Comparison of ENCODE assay signal across 32 cellular contexts in the genomic region with DNA sequence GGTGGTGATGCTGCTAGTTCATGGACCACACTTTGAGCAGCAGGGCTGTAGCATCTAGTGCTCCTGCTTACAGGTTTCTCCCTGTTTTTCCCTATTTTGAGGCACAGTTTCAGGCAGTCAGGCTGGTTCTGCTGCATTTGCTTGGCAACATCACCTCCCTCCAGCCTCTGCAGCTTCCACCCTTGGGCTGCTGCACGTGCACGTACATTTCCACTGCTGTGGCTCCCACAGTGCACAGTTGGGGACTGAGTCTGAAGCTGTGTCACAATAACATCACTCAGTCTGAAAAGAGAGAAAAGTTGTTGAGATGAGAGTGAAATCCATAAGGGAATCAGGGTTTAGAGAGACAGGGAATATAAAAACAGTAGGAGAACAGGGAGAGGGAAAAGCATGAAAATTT.
DNase-seq lines count a peak whose midpoint lies in the region; ATAC-seq, FAIRE-seq and TF ChIP-seq lines count a peak whose summit lies in the region.
"Had no signal": no experiment of that assay in that cellular context is flagged by ENCODE, and none has a peak within 500 bp of the region (broad histone marks: within the 10 kb centered on the region; RNA-seq: fewer than 3 reads in every experiment).

No MANE protein-coding gene starts in this region.

- H4K20me1 ChIP-seq in GM23338 (replicated peaks; ENCODE audit: insufficient read depth) (no peaks in the 10 kb centered on the region), OCI-LY1 (ENCODE audit: insufficient read depth, low read length) (no peaks in the 10 kb centered on the region), neural cell (ENCODE audit: insufficient read depth) (no peaks in the 10 kb centered on the region)
- H4K20me1 ChIP-seq: BLaER1 treated with 17β-estradiol and CSF1 and Interleukin-3, amounts not matched to agents 10 nM and 100 nM had no signal

- no peak overlapping the region for H2AFZ ChIP-seq in GM23338
- H2AFZ ChIP-seq in OCI-LY1 (ENCODE audit: low read length), result no peak overlapping the region
- no peak overlapping the region for H2AFZ ChIP-seq in neural cell (ENCODE audit: low read depth, low read length)

- peak overlapping the region; percentile 27; the same call in 1 of the 2 replicates for H3K4me2 ChIP-seq in GM23338
- no peak overlapping the region for H3K4me2 ChIP-seq in OCI-LY1 (ENCODE audit: low read length)
- no peak overlapping the region for H3K4me2 ChIP-seq in neural cell (ENCODE audit: low read length)
- H3K4me2 ChIP-seq: BLaER1 treated with 17β-estradiol and CSF1 and Interleukin-3, amounts not matched to agents 10 nM and 100 nM had no signal

- H3K9me2 ChIP-seq in GM23338 (ENCODE audit: insufficient read depth) (no peaks in the 10 kb centered on the region), OCI-LY1 (ENCODE audit: low read depth, low read length) (no peaks in the 10 kb centered on the region), neural cell (ENCODE audit: insufficient read depth, low read length) (no peaks in the 10 kb centered on the region)

- DNase-seq in Ammon's horn (ENCODE audit: low spot score) (peak; percentile 28), GM23338 (ENCODE audit: low spot score) (no peak), GM10248 (ENCODE audit: extremely low spot score) (no peak), DMS79 (lab: John Stamatoyannopoulos, UW) (no peak), HAP-1 (ENCODE audit: low spot score in 2 of 2) (no peak), GM12891 (ENCODE audit: insufficient read length, low spot score) (no peak)
- DNase-seq: activated CD4-positive, alpha-beta memory T cell treated with anti-CD3 and anti-CD28 coated beads for 36 hours; activated CD8-positive, alpha-beta memory T cell treated with anti-CD3 and anti-CD28 coated beads, Interleukin-2, amount 50 U/mL, for 4 hours; activated naive CD4-positive, alpha-beta T cell treated with anti-CD3 and anti-CD28 coated beads, Interleukin-2, amount 50 U/mL, for 16 hours; Caco-2; colonic mucosa; DND-41; effector memory CD8-positive, alpha-beta T cell; erythroblast; heart left ventricle; Kasumi-1; lower lobe of right lung; mucosa of descending colon; MV-4-11; NCI-H2029 treated with DMSO at 0.1 percent for 48 hours; NCI-H510A; Right ventricle myocardium superior; sigmoid colon; stimulated activated CD4-positive, alpha-beta T cell treated with anti-CD3 and anti-CD28 coated beads, Interleukin-4, amount 100 ng/mL, for 24 hours; substantia nigra; T-helper 9 cell had no signal

- no peaks in the 10 kb centered on the region for H3F3A ChIP-seq in GM23338 (replicated peaks; ENCODE audit: low read depth)
- H3F3A ChIP-seq in OCI-LY1 (ENCODE audit: insufficient read depth, low read length), result no peaks in the 10 kb centered on the region
- H3F3A ChIP-seq in neural cell (ENCODE audit: insufficient read depth, low read length, poor library complexity, severe bottlenecking), result no peaks in the 10 kb centered on the region

- no peak for ATAC-seq in GM23338
- ATAC-seq: effector memory CD8-positive, alpha-beta T cell; lower lobe of right lung; mucosa of descending colon; natural killer cell treated with Interleukin-12 subunit alpha and Interleukin-12 subunit beta and Interleukin-15 and Interleukin-18, amount 100 ng/mL, for 72 hours; stimulated activated effector memory CD8-positive, alpha-beta T cell treated with anti-CD3 and anti-CD28 coated beads, Interleukin-12 subunit alpha, Interleukin-12 subunit beta, amount 100 ng/mL, for 72 hours had no signal

- no peaks in the 10 kb centered on the region for H3K27me3 Mint-ChIP-seq in GM23338 (ENCODE audit: insufficient read depth, low read depth, poor library complexity)
- H3K27me3 Mint-ChIP-seq: activated CD4-positive, alpha-beta memory T cell treated with anti-CD3 and anti-CD28 coated beads for 36 hours; effector memory CD8-positive, alpha-beta T cell; natural killer cell treated with Interleukin-12 subunit alpha and Interleukin-12 subunit beta and Interleukin-15 and Interleukin-18, amount 100 ng/mL, for 72 hours had no signal

- H3K9me3 Mint-ChIP-seq in GM23338, result peaks cover 5% of the 10 kb centered on the region; the same call in 2 of the 3 replicates
- H3K9me3 Mint-ChIP-seq: activated CD4-positive, alpha-beta memory T cell treated with anti-CD3 and anti-CD28 coated beads for 36 hours; activated T-helper 1 cell treated with anti-CD3 and anti-CD28 coated beads, Interleukin-12 subunit alpha, Interleukin-12 subunit beta, Interleukin-2, Interleukin-4 antibody, amounts not matched to agents 30 ng/mL and 10 ng/mL and 1 ng/mL, durations not matched to agents 14 hours and 24 hours and 36 hours; natural killer cell treated with Interleukin-12 subunit alpha and Interleukin-12 subunit beta and Interleukin-15 and Interleukin-18, amount 100 ng/mL, for 72 hours had no signal

- CTCF ChIA-PET in GM10248 (lab: Yijun Ruan, JAX), result interaction anchor here (0.8 to 4.2 kb wide), 18 partner anchors 8 to 606 kb away, joined by 3 to 43 read pairs (median 3); a partner anchor contains a TSS

- TF ChIP-seq EP300 in neural cell (conservative IDR thresholded peaks at IDR 0.05; ENCODE audit: poor library complexity, severe bottlenecking), result no peak

- H3K4me3 ChIP-seq in GM23338, result no peak overlapping the region
- H3K4me3 ChIP-seq in OCI-LY1 (ENCODE audit: low read depth, low read length, poor library complexity, severe bottlenecking), result no peak overlapping the region
- no peak overlapping the region for H3K4me3 ChIP-seq in neural cell (ENCODE audit: low read length)
- H3K4me3 ChIP-seq in HAP-1, result no peak overlapping the region
- H3K4me3 ChIP-seq: BLaER1 treated with 17β-estradiol and CSF1 and Interleukin-3, amounts not matched to agents 10 nM and 100 nM; colonic mucosa; heart left ventricle; lower lobe of right lung; mucosa of descending colon; sigmoid colon had no signal

- TF ChIP-seq POLR2A in GM12891 (IDR thresholded peaks at IDR 0.05; ENCODE audit: low read depth, low read length), result no peak

- H3K27ac ChIP-seq in GM23338 (ENCODE audit: low read depth) (no peak overlapping the region), OCI-LY1 (ENCODE audit: low read depth, low read length, poor library complexity, severe bottlenecking) (peak overlapping the region; percentile 15), neural cell (ENCODE audit: low read length) (no peak overlapping the region)
- H3K27ac ChIP-seq: BLaER1 treated with 17β-estradiol and CSF1 and Interleukin-3, amounts not matched to agents 10 nM and 100 nM; colonic mucosa; heart left ventricle; lower lobe of right lung; sigmoid colon had no signal

- TF ChIP-seq CTCF in GM23338 (conservative IDR thresholded peaks at IDR 0.05; ENCODE audit: low read depth in 2 of 2), result no peak
- no peak for TF ChIP-seq CTCF in OCI-LY1 (IDR thresholded peaks at IDR 0.05; ENCODE audit: low read length)
- TF ChIP-seq CTCF in neural cell (IDR thresholded peaks at IDR 0.05; ENCODE audit: poor library complexity, severe bottlenecking), result peak; percentile 4
- no peak for TF ChIP-seq CTCF in GM10248 (IDR thresholded peaks at IDR 0.05; ENCODE audit: control extremely low read depth, extremely low read depth, low read depth, missing control alignments)

- in situ Hi-C loops in HAP-1 (cut with MboI; ENCODE audit: low sequenced_read_pairs), result loop anchor here (25.0 kb wide), 1 partner anchor 571 kb away; a partner anchor contains a TSS

- H3K27ac Mint-ChIP-seq in GM23338, result no peak overlapping the region
- H3K27ac Mint-ChIP-seq: activated CD4-positive, alpha-beta memory T cell treated with anti-CD3 and anti-CD28 coated beads for 36 hours; activated T-helper 1 cell treated with anti-CD3 and anti-CD28 coated beads, Interleukin-12 subunit alpha, Interleukin-12 subunit beta, Interleukin-2, Interleukin-4 antibody, amounts not matched to agents 30 ng/mL and 10 ng/mL and 1 ng/mL, durations not matched to agents 14 hours and 24 hours and 36 hours; effector memory CD8-positive, alpha-beta T cell; natural killer cell treated with Interleukin-12 subunit alpha and Interleukin-12 subunit beta and Interleukin-15 and Interleukin-18, amount 100 ng/mL, for 72 hours; stimulated activated effector memory CD8-positive, alpha-beta T cell treated with anti-CD3 and anti-CD28 coated beads, Interleukin-12 subunit alpha, Interleukin-12 subunit beta, amount 100 ng/mL, for 72 hours had no signal

- H3K4me3 Mint-ChIP-seq in GM23338, result no peak overlapping the region
- H3K4me3 Mint-ChIP-seq: activated CD4-positive, alpha-beta memory T cell treated with anti-CD3 and anti-CD28 coated beads for 36 hours; activated T-helper 1 cell treated with anti-CD3 and anti-CD28 coated beads, Interleukin-12 subunit alpha, Interleukin-12 subunit beta, Interleukin-2, Interleukin-4 antibody, amounts not matched to agents 30 ng/mL and 10 ng/mL and 1 ng/mL, durations not matched to agents 14 hours and 24 hours and 36 hours; effector memory CD8-positive, alpha-beta T cell; natural killer cell treated with Interleukin-12 subunit alpha and Interleukin-12 subunit beta and Interleukin-15 and Interleukin-18, amount 100 ng/mL, for 72 hours; stimulated activated effector memory CD8-positive, alpha-beta T cell treated with anti-CD3 and anti-CD28 coated beads, Interleukin-12 subunit alpha, Interleukin-12 subunit beta, amount 100 ng/mL, for 72 hours had no signal

- no peak for FAIRE-seq in GM12891 (lab: Jason Lieb, UNC)

- POLR2A ChIA-PET in GM10248 (lab: Yijun Ruan, JAX), result no interaction called here

- H3K4me1 ChIP-seq in GM23338 (ENCODE audit: insufficient read depth), result peaks cover 61% of the 10 kb centered on the region
- H3K4me1 ChIP-seq in OCI-LY1 (ENCODE audit: insufficient read depth, low read length, severe bottlenecking), result peaks cover 14% of the 10 kb centered on the region
- H3K4me1 ChIP-seq in HAP-1, result no peaks in the 10 kb centered on the region
- H3K4me1 ChIP-seq: BLaER1 treated with 17β-estradiol and CSF1 and Interleukin-3, amounts not matched to agents 10 nM and 100 nM; Caco-2; colonic mucosa; lower lobe of right lung; sigmoid colon had no signal

- H3K36me3 ChIP-seq in GM23338 (ENCODE audit: insufficient read depth) (no peaks in the 10 kb centered on the region), OCI-LY1 (ENCODE audit: insufficient read depth, low read length) (peaks cover 18% of the 10 kb centered on the region; the same call in 1 of the 2 replicates), neural cell (ENCODE audit: insufficient read depth, low read length) (no peaks in the 10 kb centered on the region), HAP-1 (replicated peaks) (no peaks in the 10 kb centered on the region)
- H3K36me3 ChIP-seq: colonic mucosa, heart left ventricle, lower lobe of right lung, sigmoid colon had no signal

- no peak overlapping the region for H3K9ac ChIP-seq in OCI-LY1 (ENCODE audit: low read length)
- no peak overlapping the region for H3K9ac ChIP-seq in neural cell (ENCODE audit: low read length)
- H3K9ac ChIP-seq: BLaER1 treated with 17β-estradiol and CSF1 and Interleukin-3, amounts not matched to agents 10 nM and 100 nM had no signal

- H3K9me3 ChIP-seq in OCI-LY1 (ENCODE audit: low read length), result no peaks in the 10 kb centered on the region
- H3K9me3 ChIP-seq in neural cell (ENCODE audit: low read length), result no peaks in the 10 kb centered on the region
- no peaks in the 10 kb centered on the region for H3K9me3 ChIP-seq in HAP-1
- H3K9me3 ChIP-seq: Caco-2, colonic mucosa, lower lobe of right lung, mucosa of descending colon, sigmoid colon had no signal

- H3K4me1 Mint-ChIP-seq in GM23338, result peaks cover 55% of the 10 kb centered on the region
- H3K4me1 Mint-ChIP-seq: stimulated activated effector memory CD8-positive, alpha-beta T cell treated with anti-CD3 and anti-CD28 coated beads, Interleukin-12 subunit alpha, Interleukin-12 subunit beta, amount 100 ng/mL, for 72 hours had no signal

- H3K36me3 Mint-ChIP-seq in GM23338 (ENCODE audit: low read depth), result peaks cover 21% of the 10 kb centered on the region; the same call in 2 of the 3 replicates
- H3K36me3 Mint-ChIP-seq: activated CD4-positive, alpha-beta memory T cell treated with anti-CD3 and anti-CD28 coated beads for 36 hours; natural killer cell treated with Interleukin-12 subunit alpha and Interleukin-12 subunit beta and Interleukin-15 and Interleukin-18, amount 100 ng/mL, for 72 hours; stimulated activated effector memory CD8-positive, alpha-beta T cell treated with anti-CD3 and anti-CD28 coated beads, Interleukin-12 subunit alpha, Interleukin-12 subunit beta, amount 100 ng/mL, for 72 hours had no signal

- H3K27me3 ChIP-seq in GM23338 (ENCODE audit: insufficient read depth), result no peaks in the 10 kb centered on the region
- no peaks in the 10 kb centered on the region for H3K27me3 ChIP-seq in OCI-LY1 (ENCODE audit: insufficient read depth, low read length)
- no peaks in the 10 kb centered on the region for H3K27me3 ChIP-seq in neural cell (ENCODE audit: insufficient read depth, low read depth, low read length)
- H3K27me3 ChIP-seq in HAP-1 (ENCODE audit: low read depth), result no peaks in the 10 kb centered on the region
- H3K27me3 ChIP-seq: BLaER1 treated with 17β-estradiol and CSF1 and Interleukin-3, amounts not matched to agents 10 nM and 100 nM; colonic mucosa; heart left ventricle; sigmoid colon had no signal

- TF ChIP-seq RAD21 in neural cell (conservative IDR thresholded peaks at IDR 0.05), result no peak

- H3K79me2 ChIP-seq in GM23338 (replicated peaks; ENCODE audit: insufficient read depth), result no peaks in the 10 kb centered on the region
- H3K79me2 ChIP-seq in OCI-LY1 (ENCODE audit: insufficient read depth, low read length), result no peaks in the 10 kb centered on the region
- no peaks in the 10 kb centered on the region for H3K79me2 ChIP-seq in neural cell (replicated peaks; ENCODE audit: insufficient read depth, low read length)
